9 cellular contexts compared by ENCODE assay signal in the genomic region with DNA sequence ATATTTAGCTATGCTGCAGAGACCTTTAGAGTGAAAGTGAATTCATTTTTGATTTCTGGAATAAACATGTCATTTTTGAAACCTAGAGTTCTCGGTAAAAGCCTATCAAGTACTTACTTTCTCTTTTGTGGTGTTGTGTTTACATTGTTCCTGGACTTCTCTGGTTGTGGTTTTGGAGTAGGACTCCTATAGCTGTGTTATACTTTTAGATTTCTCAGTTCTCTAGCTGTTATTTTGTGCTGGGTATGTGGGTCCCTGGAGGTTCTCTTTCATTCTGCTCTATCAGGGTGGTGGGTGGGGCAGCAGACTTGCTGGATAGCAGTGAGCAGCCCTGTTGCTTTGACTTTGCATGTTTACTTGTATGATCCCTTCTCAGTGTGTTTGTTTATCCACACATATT. TPM values are rescaled to one million over a fixed set of nuclear protein-coding genes. Genes with fewer than 3 reads are reported as not detected.
DNase-seq lines count a peak whose midpoint lies in the region; ATAC-seq, FAIRE-seq and TF ChIP-seq lines count a peak whose summit lies in the region.
"Had no signal": no experiment of that assay in that cellular context is flagged by ENCODE, and none has a peak within 500 bp of the region (broad histone marks: within the 10 kb centered on the region; RNA-seq: fewer than 3 reads in every experiment).

No MANE protein-coding gene starts in this region.

- ATAC-seq in GM21717 (IDR thresholded peaks at IDR 0.05; ENCODE audit: unreplicated experiment), result peak; percentile 92
- ATAC-seq in stimulated activated naive CD8-positive, alpha-beta T cell treated with anti-CD3 and anti-CD28 coated beads, Interleukin-15, amount 100 ng/mL, for 72 hours, result peak; percentile 89
- no peak for ATAC-seq in HG03175 (IDR thresholded peaks at IDR 0.05; ENCODE audit: unreplicated experiment)

- H3K9me3 ChIP-seq in MM.1S (replicated peaks; ENCODE audit: insufficient read depth, low read length) (no peaks in the 10 kb centered on the region), endocrine pancreas (ENCODE audit: control insufficient read depth, low read length) (no peaks in the 10 kb centered on the region), Peyer's patch (no peaks in the 10 kb centered on the region)

- H3K4me1 Mint-ChIP-seq in stimulated activated naive CD8-positive, alpha-beta T cell treated with anti-CD3 and anti-CD28 coated beads, Interleukin-15, amount 100 ng/mL, for 72 hours, result peaks cover 24% of the 10 kb centered on the region

- H3K9ac ChIP-seq in MM.1S (ENCODE audit: low read length), result no peak overlapping the region
- no peak overlapping the region for H3K9ac ChIP-seq in endocrine pancreas (ENCODE audit: control insufficient read depth, insufficient read depth, low read length)

- H3K4me2 ChIP-seq in MM.1S (ENCODE audit: low read depth, low read length), result peak overlapping the region; percentile 23; the same call in 1 of the 2 replicates

- H3F3A ChIP-seq in MM.1S (ENCODE audit: insufficient read depth, low read length), result no peaks in the 10 kb centered on the region

- no peak overlapping the region for H3K27ac ChIP-seq in MM.1S (ENCODE audit: low read length)
- H3K27ac ChIP-seq in Peyer's patch, result no peak overlapping the region

- H3K4me3 Mint-ChIP-seq in stimulated activated naive CD8-positive, alpha-beta T cell treated with anti-CD3 and anti-CD28 coated beads, Interleukin-15, amount 100 ng/mL, for 72 hours, result peak overlapping the region; percentile 66 to 75

- H3K4me1 ChIP-seq in MM.1S (ENCODE audit: low read length) (0 out of 2 replicates have a peak, but pooled peaks cover 4% of the 10 kb centered on the region), endocrine pancreas (ENCODE audit: control insufficient read depth, insufficient read depth, low read length) (no peaks in the 10 kb centered on the region), Peyer's patch (no peaks in the 10 kb centered on the region)

- TF ChIP-seq CTCF in MM.1S (IDR thresholded peaks at IDR 0.05; ENCODE audit: low read length), result no peak
- no peak for TF ChIP-seq CTCF in Peyer's patch (IDR thresholded peaks at IDR 0.05)

- no peaks in the 10 kb centered on the region for H3K9me2 ChIP-seq in MM.1S (replicated peaks; ENCODE audit: insufficient read depth, low read length)

- no peaks in the 10 kb centered on the region for H3K27me3 Mint-ChIP-seq in stimulated activated naive CD8-positive, alpha-beta T cell treated with anti-CD3 and anti-CD28 coated beads, Interleukin-15, amount 100 ng/mL, for 72 hours

- no peak overlapping the region for H2AFZ ChIP-seq in MM.1S (ENCODE audit: low read length)

- H3K27me3 ChIP-seq in MM.1S (replicated peaks; ENCODE audit: insufficient read depth, low read length), result no peaks in the 10 kb centered on the region
- H3K27me3 ChIP-seq in endocrine pancreas (ENCODE audit: control insufficient read depth, insufficient read depth, low read length), result no peaks in the 10 kb centered on the region
- no peaks in the 10 kb centered on the region for H3K27me3 ChIP-seq in Peyer's patch

- no peak overlapping the region for H3K4me3 ChIP-seq in MM.1S (ENCODE audit: low read length)
- H3K4me3 ChIP-seq in endocrine pancreas (ENCODE audit: control insufficient read depth, insufficient read depth, low read length), result peak overlapping the region; percentile 82
- no peak overlapping the region for H3K4me3 ChIP-seq in Peyer's patch

- no peak for DNase-seq in GM18507 (ENCODE audit: extremely low spot score, insufficient read length, low read depth)
- DNase-seq in MM.1S, result peak; percentile 48
- DNase-seq in stimulated activated naive CD8-positive, alpha-beta T cell treated with anti-CD3 and anti-CD28 coated beads, Interleukin-15, amount 100 ng/mL, for 72 hours, result no peak
- DNase-seq in NCI-H1930 (lab: John Stamatoyannopoulos, UW), result no peak
- no peak for DNase-seq in Peyer's patch

- TF ChIP-seq POLR2A in Peyer's patch (IDR thresholded peaks at IDR 0.05), result no peak

- no peaks in the 10 kb centered on the region for H3K79me2 ChIP-seq in MM.1S (ENCODE audit: low read length)

- peak overlapping the region; percentile 46 to 61 for H3K27ac Mint-ChIP-seq in stimulated activated naive CD8-positive, alpha-beta T cell treated with anti-CD3 and anti-CD28 coated beads, Interleukin-15, amount 100 ng/mL, for 72 hours

- H3K36me3 ChIP-seq in MM.1S (replicated peaks; ENCODE audit: insufficient read depth, low read length), result no peaks in the 10 kb centered on the region
- no peaks in the 10 kb centered on the region for H3K36me3 ChIP-seq in endocrine pancreas (ENCODE audit: control insufficient read depth, insufficient read depth, low read length)
- H3K36me3 ChIP-seq in Peyer's patch, result peaks cover 0 to 5% (median 0%) of the 10 kb centered on the region in 3 donors

- no peaks in the 10 kb centered on the region for H3K9me3 Mint-ChIP-seq in stimulated activated naive CD8-positive, alpha-beta T cell treated with anti-CD3 and anti-CD28 coated beads, Interleukin-15, amount 100 ng/mL, for 72 hours

- peaks cover 7% of the 10 kb centered on the region; the same call in 1 of the 2 replicates for H4K20me1 ChIP-seq in MM.1S (ENCODE audit: insufficient read depth, low read length)

- FAIRE-seq in GM18507 (lab: Jason Lieb, UNC), result peak; percentile 57
- FAIRE-seq: TTC549 had no signal

RNA-seq across cellular contexts. Expression of a gene that starts 25.6 kb away (rescaled TPM):
- total RNA-seq in Peyer's patch, result 100 to 1,000 TPM in 3 of 4 donors, 10 to 100 TPM in 1; 10.7 to 148 (median 111) TPM
